In the genomic region with DNA sequence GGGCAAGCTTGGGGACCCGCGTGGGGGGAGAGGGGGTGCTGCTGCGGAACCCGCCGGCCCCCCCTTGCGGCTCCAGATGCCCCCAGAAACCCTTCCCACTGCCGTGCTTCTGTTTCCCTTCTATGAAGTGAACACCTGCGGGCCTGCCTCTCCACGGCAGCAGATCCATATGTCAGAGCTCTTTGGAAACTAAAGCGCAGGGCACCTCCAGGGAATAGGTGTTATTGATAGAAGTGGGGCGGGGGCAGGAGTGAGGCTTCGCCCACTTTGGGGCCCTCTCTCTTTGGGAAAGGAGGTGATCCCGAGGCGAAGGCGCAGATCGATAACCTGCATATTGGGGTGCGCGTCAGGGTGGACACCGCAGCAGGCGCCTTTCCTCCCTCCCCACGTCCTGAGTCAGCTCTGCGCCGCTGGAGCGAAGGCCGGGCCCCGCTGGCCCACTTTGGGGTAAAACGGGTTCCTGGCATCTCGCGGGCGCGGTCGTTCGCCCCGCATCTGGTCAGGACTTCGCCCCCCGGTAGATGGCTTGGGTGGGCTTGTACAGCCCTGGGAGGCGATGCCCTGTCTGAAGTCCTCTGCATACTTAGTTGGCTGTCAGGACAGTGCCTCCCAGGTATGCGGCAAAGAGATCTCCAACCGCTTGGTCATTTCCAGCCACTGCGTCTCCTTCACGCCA, we compare ENCODE assay signal across 1 cellular context.
TF ChIP-seq lines count a peak whose summit lies in the region.

No MANE protein-coding gene starts in this region.

TF ChIP-seq in GM23338, 12 proteins besides CTCF, POLR2A, EP300 and RAD21 (continued from another document):
- TF ChIP-seq, protein P1, sequence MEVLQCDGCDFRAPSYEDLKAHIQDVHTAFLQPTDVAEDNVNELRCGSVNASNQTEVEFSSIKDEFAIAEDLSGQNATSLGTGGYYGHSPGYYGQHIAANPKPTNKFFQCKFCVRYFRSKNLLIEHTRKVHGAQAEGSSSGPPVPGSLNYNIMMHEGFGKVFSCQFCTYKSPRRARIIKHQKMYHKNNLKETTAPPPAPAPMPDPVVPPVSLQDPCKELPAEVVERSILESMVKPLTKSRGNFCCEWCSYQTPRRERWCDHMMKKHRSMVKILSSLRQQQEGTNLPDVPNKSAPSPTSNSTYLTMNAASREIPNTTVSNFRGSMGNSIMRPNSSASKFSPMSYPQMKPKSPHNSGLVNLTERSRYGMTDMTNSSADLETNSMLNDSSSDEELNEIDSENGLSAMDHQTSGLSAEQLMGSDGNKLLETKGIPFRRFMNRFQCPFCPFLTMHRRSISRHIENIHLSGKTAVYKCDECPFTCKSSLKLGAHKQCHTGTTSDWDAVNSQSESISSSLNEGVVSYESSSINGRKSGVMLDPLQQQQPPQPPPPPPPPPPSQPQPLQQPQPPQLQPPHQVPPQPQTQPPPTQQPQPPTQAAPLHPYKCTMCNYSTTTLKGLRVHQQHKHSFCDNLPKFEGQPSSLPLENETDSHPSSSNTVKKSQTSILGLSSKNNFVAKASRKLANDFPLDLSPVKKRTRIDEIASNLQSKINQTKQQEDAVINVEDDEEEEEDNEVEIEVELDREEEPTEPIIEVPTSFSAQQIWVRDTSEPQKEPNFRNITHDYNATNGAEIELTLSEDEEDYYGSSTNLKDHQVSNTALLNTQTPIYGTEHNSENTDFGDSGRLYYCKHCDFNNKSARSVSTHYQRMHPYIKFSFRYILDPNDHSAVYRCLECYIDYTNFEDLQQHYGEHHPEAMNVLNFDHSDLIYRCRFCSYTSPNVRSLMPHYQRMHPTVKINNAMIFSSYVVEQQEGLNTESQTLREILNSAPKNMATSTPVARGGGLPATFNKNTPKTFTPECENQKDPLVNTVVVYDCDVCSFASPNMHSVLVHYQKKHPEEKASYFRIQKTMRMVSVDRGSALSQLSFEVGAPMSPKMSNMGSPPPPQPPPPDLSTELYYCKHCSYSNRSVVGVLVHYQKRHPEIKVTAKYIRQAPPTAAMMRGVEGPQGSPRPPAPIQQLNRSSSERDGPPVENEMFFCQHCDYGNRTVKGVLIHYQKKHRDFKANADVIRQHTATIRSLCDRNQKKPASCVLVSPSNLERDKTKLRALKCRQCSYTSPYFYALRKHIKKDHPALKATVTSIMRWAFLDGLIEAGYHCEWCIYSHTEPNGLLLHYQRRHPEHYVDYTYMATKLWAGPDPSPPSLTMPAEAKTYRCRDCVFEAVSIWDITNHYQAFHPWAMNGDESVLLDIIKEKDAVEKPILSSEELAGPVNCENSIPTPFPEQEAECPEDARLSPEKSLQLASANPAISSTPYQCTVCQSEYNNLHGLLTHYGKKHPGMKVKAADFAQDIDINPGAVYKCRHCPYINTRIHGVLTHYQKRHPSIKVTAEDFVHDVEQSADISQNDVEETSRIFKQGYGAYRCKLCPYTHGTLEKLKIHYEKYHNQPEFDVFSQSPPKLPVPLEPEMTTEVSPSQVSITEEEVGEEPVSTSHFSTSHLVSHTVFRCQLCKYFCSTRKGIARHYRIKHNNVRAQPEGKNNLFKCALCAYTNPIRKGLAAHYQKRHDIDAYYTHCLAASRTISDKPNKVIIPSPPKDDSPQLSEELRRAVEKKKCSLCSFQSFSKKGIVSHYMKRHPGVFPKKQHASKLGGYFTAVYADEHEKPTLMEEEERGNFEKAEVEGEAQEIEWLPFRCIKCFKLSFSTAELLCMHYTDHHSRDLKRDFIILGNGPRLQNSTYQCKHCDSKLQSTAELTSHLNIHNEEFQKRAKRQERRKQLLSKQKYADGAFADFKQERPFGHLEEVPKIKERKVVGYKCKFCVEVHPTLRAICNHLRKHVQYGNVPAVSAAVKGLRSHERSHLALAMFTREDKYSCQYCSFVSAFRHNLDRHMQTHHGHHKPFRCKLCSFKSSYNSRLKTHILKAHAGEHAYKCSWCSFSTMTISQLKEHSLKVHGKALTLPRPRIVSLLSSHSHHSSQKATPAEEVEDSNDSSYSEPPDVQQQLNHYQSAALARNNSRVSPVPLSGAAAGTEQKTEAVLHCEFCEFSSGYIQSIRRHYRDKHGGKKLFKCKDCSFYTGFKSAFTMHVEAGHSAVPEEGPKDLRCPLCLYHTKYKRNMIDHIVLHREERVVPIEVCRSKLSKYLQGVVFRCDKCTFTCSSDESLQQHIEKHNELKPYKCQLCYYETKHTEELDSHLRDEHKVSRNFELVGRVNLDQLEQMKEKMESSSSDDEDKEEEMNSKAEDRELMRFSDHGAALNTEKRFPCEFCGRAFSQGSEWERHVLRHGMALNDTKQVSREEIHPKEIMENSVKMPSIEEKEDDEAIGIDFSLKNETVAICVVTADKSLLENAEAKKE (CRISPR knock-in tag; IDR thresholded peaks at IDR 0.05) = no peak
